ENCODE assay signal across 12 cellular contexts in the genomic region with DNA sequence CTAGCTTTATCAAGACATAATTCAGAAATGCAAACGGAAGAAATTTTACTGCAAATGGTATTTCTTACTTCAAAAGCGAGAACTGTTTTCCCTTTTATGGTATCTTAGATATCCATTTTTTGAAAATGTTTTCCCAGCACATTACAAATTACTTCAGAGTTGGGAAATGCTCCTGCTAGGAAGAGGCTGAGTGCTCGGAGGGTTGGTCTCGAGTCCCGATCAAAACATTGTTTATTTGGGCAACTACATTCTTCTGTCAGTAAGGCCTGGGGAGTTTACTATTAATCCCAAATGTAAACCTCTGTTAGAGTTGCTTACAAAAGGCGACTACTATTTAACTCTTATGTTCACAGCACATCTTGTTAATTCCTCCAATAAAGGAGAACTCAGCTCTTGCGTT.
DNase-seq lines count a peak whose midpoint lies in the region; ATAC-seq, FAIRE-seq and TF ChIP-seq lines count a peak whose summit lies in the region.
"Had no signal": no experiment of that assay in that cellular context is flagged by ENCODE, and none has a peak within 500 bp of the region (broad histone marks: within the 10 kb centered on the region; RNA-seq: fewer than 3 reads in every experiment).

No MANE protein-coding gene starts in this region.

- ATAC-seq in activated T-helper 17 cell treated with anti-CD3 and anti-CD28 coated beads, Interleukin-2, amount 50 U/mL, for 72 hours (replicated peaks) = no peak
- ATAC-seq in stimulated activated naive CD8-positive, alpha-beta T cell treated with anti-CD3 and anti-CD28 coated beads, Interleukin-15, Interleukin-2, amounts not matched to agents 100 U/mL and 50 U/mL, for 24 hours = no peak

- TF ChIP-seq EP300 in stomach (IDR thresholded peaks at IDR 0.05) = no peak

- intact Hi-C loops in stomach (cut with DNase I; ENCODE audit: low total_unique reads) = loop anchor here (10.0 kb wide), 1 partner anchor 383 kb away; the partner anchor contains the start of gene ADAMTS6

- TF ChIP-seq CTCF in fibroblast of villous mesenchyme (IDR thresholded peaks at IDR 0.05; ENCODE audit: insufficient read depth, low read depth, low read length) (no peak), stomach (IDR thresholded peaks at IDR 0.05) (no peak)

- H3K4me1 ChIP-seq in stomach (peaks cover 7 to 26% (median 13%) of the 10 kb centered on the region in 4 donors), small intestine (ENCODE audit: control insufficient read depth in 2 of 2, insufficient read depth in 1 of 2, low read depth in 1 of 2, low read length in 1 of 2) (peaks cover 0 to 2% of the 10 kb centered on the region in 2 donors)

- FAIRE-seq in small intestine (lab: Jason Lieb, UNC) = no peak
- FAIRE-seq: A204.1 had no signal

- H3K9me3 ChIP-seq in stomach (no peaks in the 10 kb centered on the region), small intestine (ENCODE audit: control insufficient read depth, low read depth) (no peaks in the 10 kb centered on the region)
- H3K9me3 ChIP-seq: sigmoid colon had no signal

- H3K9me3 Mint-ChIP-seq in T-helper 2 cell treated with Interferon-gamma antibody and Interleukin-4, amounts not matched to agents 5 μg/mL and 100 μg/mL, for 36 hours = no peaks in the 10 kb centered on the region
- H3K9me3 Mint-ChIP-seq in activated T-helper 17 cell treated with anti-CD3 and anti-CD28 coated beads, Interleukin-2, amount 50 U/mL, for 72 hours = no peaks in the 10 kb centered on the region
- H3K9me3 Mint-ChIP-seq: activated CD4-positive, alpha-beta memory T cell treated with anti-CD3 and anti-CD28 coated beads, Interleukin-2, amount 10 ng/mL, durations not matched to agents 7 days and 5 days had no signal

- no peaks in the 10 kb centered on the region for H3K27me3 ChIP-seq in stomach
- no peaks in the 10 kb centered on the region for H3K27me3 ChIP-seq in small intestine (ENCODE audit: control insufficient read depth in 2 of 2, insufficient read depth in 2 of 2, low read length in 2 of 2)
- H3K27me3 ChIP-seq: sigmoid colon had no signal

- H3K4me3 ChIP-seq in fibroblast of villous mesenchyme (ENCODE audit: low read depth, low read length) (no peak overlapping the region), stomach (no peak overlapping the region), small intestine (ENCODE audit: low read depth in 1 of 2, low read length in 2 of 2) (no peak overlapping the region)
- H3K4me3 ChIP-seq: sigmoid colon had no signal

- peaks cover 31% of the 10 kb centered on the region for H3K27me3 Mint-ChIP-seq in T-helper 2 cell treated with Interferon-gamma antibody and Interleukin-4, amounts not matched to agents 5 μg/mL and 100 μg/mL, for 36 hours (ENCODE audit: low read depth)
- H3K27me3 Mint-ChIP-seq in activated T-helper 17 cell treated with anti-CD3 and anti-CD28 coated beads, Interleukin-2, amount 50 U/mL, for 72 hours = no peaks in the 10 kb centered on the region

- H3K27ac Mint-ChIP-seq in T-helper 2 cell treated with Interferon-gamma antibody and Interleukin-4, amounts not matched to agents 5 μg/mL and 100 μg/mL, for 36 hours = no peak overlapping the region
- H3K27ac Mint-ChIP-seq in activated T-helper 17 cell treated with anti-CD3 and anti-CD28 coated beads, Interleukin-2, amount 50 U/mL, for 72 hours = no peak overlapping the region
- H3K27ac Mint-ChIP-seq: activated CD4-positive, alpha-beta memory T cell treated with anti-CD3 and anti-CD28 coated beads, Interleukin-2, amount 10 ng/mL, durations not matched to agents 7 days and 5 days had no signal

- H3K36me3 Mint-ChIP-seq in T-helper 2 cell treated with Interferon-gamma antibody and Interleukin-4, amounts not matched to agents 5 μg/mL and 100 μg/mL, for 36 hours (ENCODE audit: low read depth) = no peaks in the 10 kb centered on the region
- no peaks in the 10 kb centered on the region for H3K36me3 Mint-ChIP-seq in activated T-helper 17 cell treated with anti-CD3 and anti-CD28 coated beads, Interleukin-2, amount 50 U/mL, for 72 hours (ENCODE audit: low read depth)

- TF ChIP-seq POLR2A in stomach (IDR thresholded peaks at IDR 0.05) = no peak

- DNase-seq in T-helper 2 cell treated with Interferon-gamma antibody and Interleukin-4, amounts not matched to agents 5 μg/mL and 100 μg/mL, for 36 hours (ENCODE audit: low spot score) = no peak
- DNase-seq in T-helper 2 cell = no peak
- DNase-seq in fibroblast of villous mesenchyme (ENCODE audit: low read depth) = peak; percentile 80
- DNase-seq in stomach = no peak
- no peak for DNase-seq in stimulated activated naive CD8-positive, alpha-beta T cell treated with anti-CD3 and anti-CD28 coated beads, Interleukin-15, Interleukin-2, amounts not matched to agents 100 U/mL and 50 U/mL, for 24 hours
- no peak for DNase-seq in small intestine
- DNase-seq in stimulated activated CD4-positive, alpha-beta T cell treated with anti-CD3 and anti-CD28 coated beads, Interleukin-4, amount 100 ng/mL, for 1 hour = no peak
- DNase-seq: activated CD4-positive, alpha-beta memory T cell treated with anti-CD3 and anti-CD28 coated beads, Interleukin-2, amount 10 ng/mL, durations not matched to agents 7 days and 5 days; sigmoid colon; T-helper 9 cell had no signal

- 60 to 75% (median 69%) methylated on average over 7 of the region's 7 CpGs for WGBS in stomach, 5 donors
- WGBS in small intestine, 3 donors = 72 to 84% (median 83%) methylated on average over 7 of the region's 7 CpGs

- peaks cover 30% of the 10 kb centered on the region for H3K4me1 Mint-ChIP-seq in T-helper 2 cell treated with Interferon-gamma antibody and Interleukin-4, amounts not matched to agents 5 μg/mL and 100 μg/mL, for 36 hours (ENCODE audit: low read depth)
- H3K4me1 Mint-ChIP-seq in activated T-helper 17 cell treated with anti-CD3 and anti-CD28 coated beads, Interleukin-2, amount 50 U/mL, for 72 hours = peaks cover 28% of the 10 kb centered on the region

- H3K4me3 Mint-ChIP-seq in T-helper 2 cell treated with Interferon-gamma antibody and Interleukin-4, amounts not matched to agents 5 μg/mL and 100 μg/mL, for 36 hours = peak overlapping the region; percentile 76
- peak overlapping the region; percentile 72 for H3K4me3 Mint-ChIP-seq in activated T-helper 17 cell treated with anti-CD3 and anti-CD28 coated beads, Interleukin-2, amount 50 U/mL, for 72 hours

- H3K27ac ChIP-seq in stomach (peak overlapping the region in 4 of 5 donors; percentile 85 to 93 (median 90)), small intestine (ENCODE audit: low read depth in 1 of 2, low read length in 1 of 2) (peak overlapping the region in 1 of 2 donors; percentile 84)

- H3K36me3 ChIP-seq in stomach = no peaks in the 10 kb centered on the region
- H3K36me3 ChIP-seq in small intestine (ENCODE audit: control insufficient read depth in 2 of 2, insufficient read depth in 2 of 2, low read length in 2 of 2) = no peaks in the 10 kb centered on the region
- H3K36me3 ChIP-seq: sigmoid colon had no signal
